ENCODE assay signal across 8 cellular contexts in the genomic region with DNA sequence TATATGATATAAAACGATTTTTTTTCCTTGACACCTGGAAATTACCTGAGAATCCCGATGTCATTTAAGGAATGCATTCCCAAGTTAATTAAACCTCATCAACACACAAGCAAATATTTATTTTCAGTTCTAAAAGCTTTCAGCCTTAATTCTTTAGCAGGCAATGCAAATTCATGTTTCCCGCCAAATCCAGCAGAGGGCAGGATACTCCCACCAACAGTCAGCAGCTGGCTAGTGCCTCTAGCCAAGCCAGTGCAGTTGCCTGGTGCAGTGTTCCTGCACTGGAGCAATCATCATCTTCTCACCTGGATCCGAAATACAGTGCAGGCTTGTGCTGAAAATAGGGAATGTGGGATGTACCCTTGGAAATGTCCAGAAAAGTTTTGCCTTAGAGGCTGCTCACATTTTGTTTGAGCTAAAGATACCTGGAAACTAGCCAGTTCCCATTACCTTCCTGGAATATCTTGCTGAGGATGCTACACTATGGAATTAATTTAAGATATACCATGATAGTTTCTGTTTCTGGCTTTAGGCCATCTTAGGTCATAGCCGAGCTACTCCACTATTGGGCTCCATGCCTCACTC. TPM values are rescaled to one million over a fixed set of nuclear protein-coding genes. Genes with fewer than 3 reads are reported as not detected.
A peak's percentile ranks its signal among the peaks of the same experiment; 100 is the strongest.
DNase-seq lines count a peak whose midpoint lies in the region; ATAC-seq and TF ChIP-seq lines count a peak whose summit lies in the region.

No MANE protein-coding gene starts in this region.

- no peaks in the 10 kb centered on the region for H3K9me3 Mint-ChIP-seq in activated naive CD8-positive, alpha-beta T cell treated with anti-CD3 and anti-CD28 coated beads for 36 hours

- H3K36me3 ChIP-seq in HAP-1 (replicated peaks) (no peaks in the 10 kb centered on the region), cardiac muscle cell (no peaks in the 10 kb centered on the region)

- no peaks in the 10 kb centered on the region for H3K9me3 ChIP-seq in HAP-1
- no peaks in the 10 kb centered on the region for H3K9me3 ChIP-seq in cardiac muscle cell (ENCODE audit: low read depth)

- H3K27me3 ChIP-seq in HAP-1 (ENCODE audit: low read depth) (peaks cover 16% of the 10 kb centered on the region), cardiac muscle cell (no peaks in the 10 kb centered on the region)

- H3K4me3 ChIP-seq in HAP-1 = no peak overlapping the region
- H3K4me3 ChIP-seq in cardiac muscle cell = no peak overlapping the region

- DNase-seq in HAP-1 (ENCODE audit: low spot score in 2 of 2) = peak; percentile 57 to 75
- DNase-seq in M059J (ENCODE audit: low read depth) = peak; percentile 65
- peak; percentile 67 for DNase-seq in activated naive CD8-positive, alpha-beta T cell treated with anti-CD3 and anti-CD28 coated beads for 36 hours
- DNase-seq in cardiac muscle cell (ENCODE audit: low read depth in 1 of 2, low spot score in 1 of 2) = peak; percentile 73 to 78
- peak; percentile 71 for DNase-seq in renal cortical epithelial cell (ENCODE audit: low read depth)
- DNase-seq in 8988T = no peak

- peak; percentile 93 for ATAC-seq in SK-N-SH treated with all-trans-retinoic acid at 6 μM for 48 hours

- peaks cover 52% of the 10 kb centered on the region for H3K4me1 Mint-ChIP-seq in activated naive CD8-positive, alpha-beta T cell treated with anti-CD3 and anti-CD28 coated beads for 36 hours

- H3K27me3 Mint-ChIP-seq in activated naive CD8-positive, alpha-beta T cell treated with anti-CD3 and anti-CD28 coated beads for 36 hours = no peaks in the 10 kb centered on the region

- no peaks in the 10 kb centered on the region for H3K36me3 Mint-ChIP-seq in activated naive CD8-positive, alpha-beta T cell treated with anti-CD3 and anti-CD28 coated beads for 36 hours

- in situ Hi-C loops in HAP-1 (cut with MboI; ENCODE audit: low sequenced_read_pairs) = no loop called here

- H3K27ac Mint-ChIP-seq in activated naive CD8-positive, alpha-beta T cell treated with anti-CD3 and anti-CD28 coated beads for 36 hours = no peak overlapping the region

- TF ChIP-seq CTCF in GM12873 (IDR thresholded peaks at IDR 0.05; ENCODE audit: insufficient read depth, low read depth, low read length, missing control alignments) = peak; percentile 82
- TF ChIP-seq CTCF in cardiac muscle cell (IDR thresholded peaks at IDR 0.05; ENCODE audit: low read depth, low read length) = peak; percentile 85

- H3K4me3 Mint-ChIP-seq in activated naive CD8-positive, alpha-beta T cell treated with anti-CD3 and anti-CD28 coated beads for 36 hours = no peak overlapping the region

- no peak overlapping the region for H3K27ac ChIP-seq in cardiac muscle cell

- H3K4me1 ChIP-seq in HAP-1 (no peaks in the 10 kb centered on the region), cardiac muscle cell (ENCODE audit: low read depth) (no peaks in the 10 kb centered on the region)

TF ChIP-seq in SK-N-SH treated with all-trans-retinoic acid at 6 μM for 48 hours, 23 proteins besides CTCF, POLR2A, EP300 and RAD21:
- TF ChIP-seq GLIS3 (CRISPR knock-in tag; IDR thresholded peaks at IDR 0.05) = no peak

RNA-seq across cellular contexts. Expression of a gene that starts 48.4 kb away (rescaled TPM):
- total RNA-seq in M059J (2014; rRNA removed; shearing (Covaris generic)) = 1.5 and 2.8 TPM in 2 replicates
- total RNA-seq in activated naive CD8-positive, alpha-beta T cell treated with anti-CD3 and anti-CD28 coated beads for 36 hours = 100 to 1,000 TPM; 302 to 304 TPM
- total RNA-seq in cardiac muscle cell (not detected in 2 replicates), renal cortical epithelial cell (0.94 TPM in 1 of 2 replicates, not detected in the other)
- 0.15 TPM in 1 of 2 replicates, not detected in the other for polyA plus RNA-seq in cardiac muscle cell

Comparison
In these comparisons a context has a peak if more than half of its experiments do, and no peak if none do; other contexts are left out.
1. RNA of a gene that starts 48.4 kb away (total RNA-seq): 302 to 304 TPM in activated naive CD8-positive, alpha-beta T cell treated with anti-CD3 and anti-CD28 coated beads for 36 hours; 1.5 to 2.8 TPM in M059J, 0.94 TPM in renal cortical epithelial cell and not detected in cardiac muscle cell; every median in the first group is over 10 times any median in the second.